ENCODE assay signal across 8 cellular contexts in genomic region chr3:119322021-119322522, GRCh38. TPM values are rescaled to one million over a fixed set of nuclear protein-coding genes. Genes with fewer than 3 reads are reported as not detected.
DNase-seq lines count a peak whose midpoint lies in the region; ATAC-seq, FAIRE-seq and TF ChIP-seq lines count a peak whose summit lies in the region.

No MANE protein-coding gene starts in this region.

- H3K27ac Mint-ChIP-seq in activated naive CD8-positive, alpha-beta T cell treated with anti-CD3 and anti-CD28 coated beads for 36 hours: peak overlapping the region; percentile 92

- H3K36me3 Mint-ChIP-seq in activated naive CD8-positive, alpha-beta T cell treated with anti-CD3 and anti-CD28 coated beads for 36 hours: peaks cover 11% of the 10 kb centered on the region

- H3K4me3 Mint-ChIP-seq in activated naive CD8-positive, alpha-beta T cell treated with anti-CD3 and anti-CD28 coated beads for 36 hours: peak overlapping the region; percentile 81

- H3K27ac ChIP-seq in A673 (ENCODE audit: low read depth, low read length, poor library complexity, severe bottlenecking): peak overlapping the region; percentile 93
- peak overlapping the region; percentile 61 for H3K27ac ChIP-seq in temporal lobe (ENCODE audit: low read depth, low read length)

- ATAC-seq in HG03095 (IDR thresholded peaks at IDR 0.05; ENCODE audit: unreplicated experiment): no peak

- TF ChIP-seq CTCF in A673 (conservative IDR thresholded peaks at IDR 0.05; ENCODE audit: low read depth, low read length): no peak

- intact Hi-C loops in A673 (cut with micrococcal nuclease; ENCODE audit: unreplicated experiment): no loop called here

- no peaks in the 10 kb centered on the region for H3K27me3 Mint-ChIP-seq in activated naive CD8-positive, alpha-beta T cell treated with anti-CD3 and anti-CD28 coated beads for 36 hours

- no peaks in the 10 kb centered on the region for H3K9me3 ChIP-seq in A673 (ENCODE audit: low read depth, low read length, poor library complexity, severe bottlenecking)

- CTCF ChIA-PET in A673 (lab: Charles Lee): no interaction called here

- H3K9me3 Mint-ChIP-seq in activated naive CD8-positive, alpha-beta T cell treated with anti-CD3 and anti-CD28 coated beads for 36 hours: no peaks in the 10 kb centered on the region

- DNase-seq in A673 (ENCODE audit: low spot score): no peak
- DNase-seq in H7: no peak
- DNase-seq in activated naive CD8-positive, alpha-beta T cell treated with anti-CD3 and anti-CD28 coated beads for 36 hours: no peak
- no peak for DNase-seq in ureter (ENCODE audit: low spot score)
- no peak for DNase-seq in SW 1271 (lab: John Stamatoyannopoulos, UW)

- H3K4me3 ChIP-seq in A673 (ENCODE audit: low read depth, low read length, poor library complexity, severe bottlenecking): peak overlapping the region; percentile 58
- peak overlapping the region; percentile 66 for H3K4me3 ChIP-seq in H7 (ENCODE audit: insufficient read depth, low read depth, low read length)

- FAIRE-seq in islet of Langerhans (lab: Jason Lieb, UNC): peak; percentile 61

- BruUV-seq in A673 (replicated peaks; lab: Mats Ljungman, UMichigan): TSS peak; percentile 69

- no peaks in the 10 kb centered on the region for H3K36me3 ChIP-seq in A673 (ENCODE audit: insufficient read depth, low read length, poor library complexity, severe bottlenecking)
- H3K36me3 ChIP-seq in H7 (replicated peaks; ENCODE audit: control insufficient read depth, insufficient read depth, low read length): no peaks in the 10 kb centered on the region

- H3K4me1 Mint-ChIP-seq in activated naive CD8-positive, alpha-beta T cell treated with anti-CD3 and anti-CD28 coated beads for 36 hours: peaks cover 32% of the 10 kb centered on the region

- H3K27me3 ChIP-seq in A673 (replicated peaks; ENCODE audit: insufficient read depth, low read depth, low read length, poor library complexity): no peaks in the 10 kb centered on the region
- no peaks in the 10 kb centered on the region for H3K27me3 ChIP-seq in H7 (ENCODE audit: control insufficient read depth, insufficient read depth, low read length)

- H3K4me1 ChIP-seq in A673 (ENCODE audit: insufficient read depth, low read length, poor library complexity, severe bottlenecking): peaks cover 6% of the 10 kb centered on the region

- POLR2A ChIA-PET in A673 (lab: Charles Lee; ENCODE audit: low non-redundant PET): interaction anchor here (0.6 kb wide), 1 partner anchor 27 kb away, joined by 8 read pairs; no protein-coding TSS in a partner anchor

RNA-seq across cellular contexts. Expression of gene ARHGAP31, which starts 27.9 kb away (rescaled TPM):
- 7.8 and 12.0 TPM in 2 replicates for total RNA-seq in A673 (2021)
- total RNA-seq in H7 (2014; rRNA removed; shearing (Covaris generic)): 4.2 and 6.6 TPM in 2 replicates
- total RNA-seq in activated naive CD8-positive, alpha-beta T cell treated with anti-CD3 and anti-CD28 coated beads for 36 hours: 1 to 10 TPM; 8.9 to 9.7 TPM
- 4.7 TPM for total RNA-seq in temporal lobe
- total RNA-seq in ureter: 25.4 TPM
